ENCODE assay signal across 18 cellular contexts in genomic region chr2:29767606-29768335, GRCh38.
A peak's percentile ranks its signal among the peaks of the same experiment; 100 is the strongest.
DNase-seq lines count a peak whose midpoint lies in the region; FAIRE-seq and TF ChIP-seq lines count a peak whose summit lies in the region.
"Had no signal": no experiment of that assay in that cellular context is flagged by ENCODE, and none has a peak within 500 bp of the region (broad histone marks: within the 10 kb centered on the region; RNA-seq: fewer than 3 reads in every experiment).

No MANE protein-coding gene starts in this region.

- in situ Hi-C loops in GM13976 (cut with MboI; ENCODE audit: low sequenced_read_pairs, unreplicated experiment) (no loop called here), ACHN (cut with HindIII; ENCODE audit: low pct_ligation_motif_present, low pct_unique_long_range_greater_than_20kb, low sequenced_read_pairs) (no loop called here)

- WGBS in mesenchymal stem cell = 52% methylated on average over 8 of the region's 9 CpGs

- no peaks in the 10 kb centered on the region for H3K79me1 ChIP-seq in mesenchymal stem cell (replicated peaks; ENCODE audit: low read length, poor library complexity, severe bottlenecking)

- no peak overlapping the region for H2AK5ac ChIP-seq in mesenchymal stem cell (ENCODE audit: low read length, severe bottlenecking)

- H3K4me1 Mint-ChIP-seq in activated naive CD8-positive, alpha-beta T cell treated with anti-CD3 and anti-CD28 coated beads for 36 hours = no peaks in the 10 kb centered on the region
- H3K4me1 Mint-ChIP-seq: CD4-positive, CD25-positive, alpha-beta regulatory T cell had no signal

- no peak overlapping the region for H3K27ac Mint-ChIP-seq in activated naive CD8-positive, alpha-beta T cell treated with anti-CD3 and anti-CD28 coated beads for 36 hours
- H3K27ac Mint-ChIP-seq: CD4-positive, CD25-positive, alpha-beta regulatory T cell had no signal

- no peak overlapping the region for H3K4me2 ChIP-seq in mesenchymal stem cell (ENCODE audit: low read length, poor library complexity, severe bottlenecking)
- H3K4me2 ChIP-seq: A549 had no signal

- H2BK5ac ChIP-seq in mesenchymal stem cell (ENCODE audit: low read depth, low read length, poor library complexity, severe bottlenecking) = no peak overlapping the region

- FAIRE-seq in GM19239 (lab: Jason Lieb, UNC) = peak; percentile 40
- FAIRE-seq: A549, D721Med had no signal

- peaks cover 26% of the 10 kb centered on the region for H3K27me3 Mint-ChIP-seq in activated naive CD8-positive, alpha-beta T cell treated with anti-CD3 and anti-CD28 coated beads for 36 hours

- H3K14ac ChIP-seq in mesenchymal stem cell (ENCODE audit: low read length in 2 of 2) = no peak overlapping the region

- H3K4me3 Mint-ChIP-seq in activated naive CD8-positive, alpha-beta T cell treated with anti-CD3 and anti-CD28 coated beads for 36 hours = no peak overlapping the region
- H3K4me3 Mint-ChIP-seq: CD4-positive, CD25-positive, alpha-beta regulatory T cell had no signal

- H3K9me3 ChIP-seq in SJCRH30 (replicated peaks) = no peaks in the 10 kb centered on the region
- H3K9me3 ChIP-seq in mesenchymal stem cell (ENCODE audit: control insufficient read depth, low read length) = no peaks in the 10 kb centered on the region
- H3K9me3 ChIP-seq: A549, Peyer's patch had no signal

- no peak overlapping the region for H3K23ac ChIP-seq in mesenchymal stem cell (ENCODE audit: low read length in 2 of 2)

- no peak for DNase-seq in AG09309 (ENCODE audit: low read depth)
- DNase-seq in GM19239 (ENCODE audit: insufficient read length, low spot score) = no peak
- DNase-seq in SJCRH30 = peak; percentile 73 to 88
- no peak for DNase-seq in mesenchymal stem cell
- DNase-seq in GM13976 (ENCODE audit: low spot score) = no peak
- no peak for DNase-seq in activated naive CD8-positive, alpha-beta T cell treated with anti-CD3 and anti-CD28 coated beads for 36 hours
- DNase-seq in ACHN = no peak
- DNase-seq: AML-193; CD4-positive, CD25-positive, alpha-beta regulatory T cell; EL; HCEC 1CT; Karpas-422; NCI-H2029 treated with DMSO at 0.1 percent for 48 hours; NCI-H345; Peyer's patch; SHP77 treated with DMSO at 0.1 percent for 48 hours had no signal

- H3K27me3 ChIP-seq in SJCRH30 (no peaks in the 10 kb centered on the region), mesenchymal stem cell (ENCODE audit: control insufficient read depth in 1 of 2, insufficient read depth in 1 of 2, low read length in 2 of 2) (no peaks in the 10 kb centered on the region)
- H3K27me3 ChIP-seq: Peyer's patch had no signal

- no peak overlapping the region for H3K4me3 ChIP-seq in AG09309 (ENCODE audit: control insufficient read depth, low read depth, low read length)
- H3K4me3 ChIP-seq in SJCRH30 = no peak overlapping the region
- no peak overlapping the region for H3K4me3 ChIP-seq in mesenchymal stem cell (ENCODE audit: insufficient read depth in 1 of 2, low read depth in 1 of 2, low read length in 2 of 2)
- H3K4me3 ChIP-seq: A549, Peyer's patch had no signal

- H2BK12ac ChIP-seq in mesenchymal stem cell (ENCODE audit: low read length in 2 of 2) = no peak overlapping the region

- TF ChIP-seq CTCF in AG09309 (IDR thresholded peaks at IDR 0.05; ENCODE audit: control insufficient read depth, insufficient read depth, low read depth, low read length, missing control alignments) (peak; percentile 2), GM13976 (IDR thresholded peaks at IDR 0.05; ENCODE audit: borderline replicate concordance, control extremely low read depth, extremely low read depth, insufficient read depth, missing control alignments) (no peak)

- H2AFZ ChIP-seq in mesenchymal stem cell (ENCODE audit: low read depth, low read length) = no peak overlapping the region

- no peak overlapping the region for H3K18ac ChIP-seq in mesenchymal stem cell (ENCODE audit: low read depth in 1 of 2, low read length in 2 of 2)

- peaks cover 12% of the 10 kb centered on the region for H3K4me1 ChIP-seq in SJCRH30
- H3K4me1 ChIP-seq in mesenchymal stem cell (ENCODE audit: control insufficient read depth, insufficient read depth, low read depth, low read length) = no peaks in the 10 kb centered on the region
- H3K4me1 ChIP-seq: A549, Peyer's patch had no signal

- H3K4ac ChIP-seq in mesenchymal stem cell (ENCODE audit: low read depth in 1 of 2, low read length in 2 of 2) = no peak overlapping the region

- H3K36me3 ChIP-seq in SJCRH30 (no peaks in the 10 kb centered on the region), mesenchymal stem cell (ENCODE audit: control insufficient read depth in 1 of 2, insufficient read depth in 2 of 2, low read depth in 1 of 2, low read length in 2 of 2) (no peaks in the 10 kb centered on the region)
- H3K36me3 ChIP-seq: Peyer's patch had no signal

- H3K27ac ChIP-seq in SJCRH30 (peak overlapping the region; percentile 34), mesenchymal stem cell (ENCODE audit: low read length, poor library complexity, severe bottlenecking) (no peak overlapping the region)
- H3K27ac ChIP-seq: A549, Peyer's patch had no signal

- H2BK120ac ChIP-seq in mesenchymal stem cell (ENCODE audit: low read depth, low read length) = no peak overlapping the region

- no peak overlapping the region for H2BK15ac ChIP-seq in mesenchymal stem cell (ENCODE audit: low read depth, poor library complexity, severe bottlenecking)

- no peak overlapping the region for H3K9ac ChIP-seq in mesenchymal stem cell (ENCODE audit: low read length)

- no peak overlapping the region for H4K8ac ChIP-seq in mesenchymal stem cell (ENCODE audit: low read length)

- peak overlapping the region; percentile 22 for H4K91ac ChIP-seq in mesenchymal stem cell (ENCODE audit: low read length)

- no peaks in the 10 kb centered on the region for H3K9me3 Mint-ChIP-seq in activated naive CD8-positive, alpha-beta T cell treated with anti-CD3 and anti-CD28 coated beads for 36 hours

- no peaks in the 10 kb centered on the region for H3K36me3 Mint-ChIP-seq in activated naive CD8-positive, alpha-beta T cell treated with anti-CD3 and anti-CD28 coated beads for 36 hours
- H3K36me3 Mint-ChIP-seq: CD4-positive, CD25-positive, alpha-beta regulatory T cell had no signal

Comparison
In these comparisons a context has a peak if more than half of its experiments do, and no peak if none do; other contexts are left out.
1. DNase-seq: peak in SJCRH30 (2 of 2); none in AG09309 (single experiment), GM19239 (single experiment), mesenchymal stem cell (single experiment), GM13976 (single experiment), activated naive CD8-positive, alpha-beta T cell treated with anti-CD3 and anti-CD28 coated beads for 36 hours (single experiment) and ACHN (single experiment).